Comparison of ENCODE assay signal across 1 cellular context in genomic region chr7:104983620-104984539, GRCh38.
TF ChIP-seq lines count a peak whose summit lies in the region.

No MANE protein-coding gene starts in this region.

TF ChIP-seq in HepG2, 621 proteins besides CTCF, POLR2A, EP300 and RAD21 (continued from another document and continues in another):
- TF ChIP-seq ARID4A (CRISPR knock-in tag; IDR thresholded peaks at IDR 0.05; ENCODE audit: borderline replicate concordance) (peak; percentile 91), ZNF570 (CRISPR knock-in tag; IDR thresholded peaks at IDR 0.05; ENCODE audit: borderline replicate concordance) (0 out of 2 replicates have a peak, but pooled peaks have one; percentile 49), ZNF276 (CRISPR knock-in tag; IDR thresholded peaks at IDR 0.05; ENCODE audit: low read depth) (peak; percentile 94), ZNF513 (CRISPR knock-in tag; conservative IDR thresholded peaks at IDR 0.05) (0 out of 2 replicates have a peak, but pooled peaks have one; percentile 55), AGO2 (optimal IDR thresholded peaks at IDR 0.05; ENCODE audit: low read depth, low read length) (peak; percentile 100), ZNF607 (CRISPR knock-in tag; IDR thresholded peaks at IDR 0.05; ENCODE audit: borderline replicate concordance) (peak; percentile 91), ZFP1 (CRISPR knock-in tag; IDR thresholded peaks at IDR 0.05) (0 out of 2 replicates have a peak, but pooled peaks have one; percentile 23), SETDB1 (CRISPR knock-in tag; IDR thresholded peaks at IDR 0.05; ENCODE audit: borderline replicate concordance) (no peak), PLRG1 (conservative IDR thresholded peaks at IDR 0.05) (no peak), ZNF546 (CRISPR knock-in tag; conservative IDR thresholded peaks at IDR 0.05) (no peak), TARDBP (CRISPR knock-in tag; IDR thresholded peaks at IDR 0.05) (0 out of 2 replicates have a peak, but pooled peaks have one; percentile 14), MIER2 (CRISPR knock-in tag; IDR thresholded peaks at IDR 0.05) (no peak), ZNF558 (CRISPR knock-in tag; IDR thresholded peaks at IDR 0.05; ENCODE audit: borderline replicate concordance) (0 out of 2 replicates have a peak, but pooled peaks have one; percentile 44), ZBED4 (CRISPR knock-in tag; IDR thresholded peaks at IDR 0.05; ENCODE audit: borderline replicate concordance) (0 out of 2 replicates have a peak, but pooled peaks have one; percentile 37), SP5 (CRISPR knock-in tag; IDR thresholded peaks at IDR 0.05; ENCODE audit: borderline replicate concordance, low read depth) (peak; percentile 14; the same call in 1 of the 2 replicates), WIZ (CRISPR knock-in tag; IDR thresholded peaks at IDR 0.05) (peak; percentile 92), ZFP90 (CRISPR knock-in tag; IDR thresholded peaks at IDR 0.05; ENCODE audit: borderline replicate concordance) (peak; percentile 17; the same call in 1 of the 2 replicates), NR2F2 (IDR thresholded peaks at IDR 0.05; ENCODE audit: borderline replicate concordance, low read depth) (peak; percentile 27; the same call in 1 of the 2 replicates), TEAD3 (CRISPR knock-in tag; optimal IDR thresholded peaks at IDR 0.05; ENCODE audit: borderline replicate concordance) (peak; percentile 71), HOMEZ (CRISPR knock-in tag; IDR thresholded peaks at IDR 0.05; ENCODE audit: low read depth) (peak; percentile 36; the same call in 1 of the 2 replicates), IKZF4 (CRISPR knock-in tag; IDR thresholded peaks at IDR 0.05; ENCODE audit: borderline replicate concordance, low read depth, not compliant biosample characterization) (peak; percentile 22), SP2 (CRISPR knock-in tag; IDR thresholded peaks at IDR 0.05) (peak; percentile 55; the same call in 1 of the 2 replicates), ZBTB7B (CRISPR knock-in tag; IDR thresholded peaks at IDR 0.05) (peak; percentile 67), ZNF331 (CRISPR knock-in tag; IDR thresholded peaks at IDR 0.05) (0 out of 2 replicates have a peak, but pooled peaks have one; percentile 11), ELF3 (CRISPR knock-in tag; IDR thresholded peaks at IDR 0.05) (peak; percentile 77), PAXIP1 (CRISPR knock-in tag; conservative IDR thresholded peaks at IDR 0.05) (peak; percentile 56), DR1 (CRISPR knock-in tag; IDR thresholded peaks at IDR 0.05) (no peak), KMT2B (CRISPR knock-in tag; IDR thresholded peaks at IDR 0.05) (peak; percentile 63; the same call in 1 of the 2 replicates), SIX1 (CRISPR knock-in tag; IDR thresholded peaks at IDR 0.05; ENCODE audit: borderline replicate concordance) (no peak), ZNF792 (CRISPR knock-in tag; IDR thresholded peaks at IDR 0.05) (0 out of 2 replicates have a peak, but pooled peaks have one; percentile 11), ZNF362 (CRISPR knock-in tag; IDR thresholded peaks at IDR 0.05; ENCODE audit: borderline replicate concordance) (peak; percentile 48; the same call in 1 of the 2 replicates), MEF2D (CRISPR knock-in tag; IDR thresholded peaks at IDR 0.05) (peak; percentile 77), ZNF572 (CRISPR knock-in tag; IDR thresholded peaks at IDR 0.05) (0 out of 2 replicates have a peak, but pooled peaks have one; percentile 32), ZNF605 (CRISPR knock-in tag; IDR thresholded peaks at IDR 0.05) (peak; percentile 60; the same call in 1 of the 2 replicates), XBP1 (CRISPR knock-in tag; IDR thresholded peaks at IDR 0.05) (no peak), HBP1 (CRISPR knock-in tag; IDR thresholded peaks at IDR 0.05; ENCODE audit: low read depth) (peak; percentile 10; the same call in 1 of the 2 replicates)
